Comparison of ENCODE assay signal across 8 cellular contexts in the genomic region with DNA sequence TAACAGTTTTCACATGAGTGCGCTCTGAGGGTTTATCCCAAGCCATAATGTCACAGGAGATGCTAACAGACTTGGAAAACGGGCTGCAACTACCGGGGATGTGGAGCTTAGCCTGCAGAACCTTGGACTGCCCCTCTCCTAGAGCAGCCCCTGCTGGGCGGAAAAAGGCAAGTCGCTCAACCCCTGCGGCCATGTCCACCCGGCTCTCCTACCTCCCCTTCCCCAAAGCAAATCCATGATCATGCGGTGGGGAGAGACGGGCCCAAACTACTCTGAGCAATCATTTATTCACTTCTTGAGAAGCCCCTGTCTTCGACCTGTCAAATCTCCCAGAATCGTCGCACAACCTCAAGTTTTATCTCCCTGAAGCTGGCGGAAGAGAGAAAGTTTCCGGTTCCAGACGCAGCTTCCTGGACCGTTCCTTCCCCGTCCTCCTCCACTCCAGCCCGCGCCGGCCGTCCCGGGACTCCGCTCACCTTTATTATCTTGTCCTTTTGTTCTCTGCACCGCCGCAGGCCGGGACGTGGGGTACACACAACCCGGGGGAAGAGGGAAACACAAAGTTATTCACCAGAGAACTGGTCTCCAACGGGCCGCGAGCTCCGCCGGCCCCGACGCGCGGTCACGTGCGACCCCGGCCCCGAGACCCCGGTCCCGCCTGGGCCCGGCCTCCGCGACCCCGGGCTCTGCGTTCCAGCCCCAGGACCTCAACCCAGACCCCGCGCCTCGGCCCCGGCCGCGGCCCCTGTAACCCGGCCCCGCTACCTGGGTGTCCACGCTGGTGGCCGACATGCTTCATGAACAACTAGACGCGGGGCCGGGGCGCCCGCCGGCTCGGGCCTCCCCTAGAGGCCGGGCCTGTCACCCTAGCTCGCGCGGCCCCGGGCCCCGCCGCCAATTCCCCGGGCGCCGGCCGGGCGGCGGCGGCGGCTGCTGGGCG. TPM values are rescaled to one million over a fixed set of nuclear protein-coding genes. Genes with fewer than 3 reads are reported as not detected.
DNase-seq lines count a peak whose midpoint lies in the region; ATAC-seq, FAIRE-seq and TF ChIP-seq lines count a peak whose summit lies in the region.

No MANE protein-coding gene starts in this region.

- no peak for TF ChIP-seq POLR2A in GM12891 (IDR thresholded peaks at IDR 0.05; ENCODE audit: low read depth, low read length)
- no peak for TF ChIP-seq POLR2A in suprapubic skin (IDR thresholded peaks at IDR 0.05)

- H3K36me3 ChIP-seq in liver (ENCODE audit: control insufficient read depth in 4 of 4, insufficient read depth in 3 of 4, low read depth in 1 of 4, low read length in 3 of 4) (peaks cover 3 to 29% (median 19%) of the 10 kb centered on the region in 4 donors), suprapubic skin (peaks cover 35% of the 10 kb centered on the region)

- H3K27me3 ChIP-seq in liver (ENCODE audit: control insufficient read depth in 4 of 4, insufficient read depth in 4 of 4, low read length in 3 of 4) (no peaks in the 10 kb centered on the region), suprapubic skin (peaks cover 5% of the 10 kb centered on the region)

- H3K4me1 ChIP-seq in liver (ENCODE audit: control insufficient read depth in 4 of 4, insufficient read depth in 4 of 4, low read length in 3 of 4) (peaks cover 6 to 32% (median 25%) of the 10 kb centered on the region in 4 donors), suprapubic skin (peaks cover 49% of the 10 kb centered on the region)

- H3K4me3 ChIP-seq in liver (ENCODE audit: low read depth in 1 of 3, low read length in 3 of 3) (peak overlapping the region; percentile 65 to 95 (median 93)), suprapubic skin (peak overlapping the region; percentile 98)

- FAIRE-seq in GM12891 (lab: Jason Lieb, UNC), result peak; percentile 45

- DNase-seq in AML-193 (lab: John Stamatoyannopoulos, UW) (peak; percentile 16 to 31), GM12891 (ENCODE audit: insufficient read length, low spot score) (no peak), RKO (ENCODE audit: low spot score) (peak; percentile 84), cerebellar cortex (ENCODE audit: low spot score) (peak; percentile 48), suprapubic skin (ENCODE audit: low spot score in 2 of 2) (no peak)

- H3K27ac ChIP-seq in liver (ENCODE audit: low read depth in 1 of 2, low read length in 2 of 2), result peak overlapping the region; percentile 39 to 51
- peak overlapping the region; percentile 85 for H3K27ac ChIP-seq in suprapubic skin

- ATAC-seq in HG03108 (IDR thresholded peaks at IDR 0.05; ENCODE audit: unreplicated experiment) (peak; percentile 5), HG02571 (IDR thresholded peaks at IDR 0.05; ENCODE audit: unreplicated experiment) (no peak)

- peak overlapping the region; percentile 74 to 88 for H3K9ac ChIP-seq in liver (ENCODE audit: low read depth in 1 of 2, low read length in 2 of 2)

- WGBS in liver, result 2% methylated on average over 81 of the region's 81 CpGs
- WGBS in suprapubic skin, result 3% methylated on average over 48 of the region's 81 CpGs

- no peaks in the 10 kb centered on the region for H3K9me3 ChIP-seq in liver (ENCODE audit: control insufficient read depth in 4 of 4, low read length in 3 of 4)
- H3K9me3 ChIP-seq in suprapubic skin, result no peaks in the 10 kb centered on the region

- no peak for TF ChIP-seq EP300 in suprapubic skin (IDR thresholded peaks at IDR 0.05)

- peak in 1 of 2 donors; percentile 47 for TF ChIP-seq RAD21 in liver (IDR thresholded peaks at IDR 0.05)

- TF ChIP-seq CTCF in liver (IDR thresholded peaks at IDR 0.05; ENCODE audit: low read depth, low read length, missing input control), result peak; percentile 31
- no peak for TF ChIP-seq CTCF in suprapubic skin (IDR thresholded peaks at IDR 0.05)

TF ChIP-seq in GM12891, 5 proteins besides CTCF, POLR2A, EP300 and RAD21:
- TF ChIP-seq POLR2AphosphoS5 (IDR thresholded peaks at IDR 0.05; ENCODE audit: low read depth, low read length) (0 out of 2 replicates have a peak, but pooled peaks have one; percentile 24), POU2F2 (IDR thresholded peaks at IDR 0.05; ENCODE audit: low read depth, low read length) (no peak)
TF ChIP-seq in GM12891: peak in this region for 1.

TF ChIP-seq in liver, 16 proteins besides CTCF, POLR2A, EP300 and RAD21:
- TF ChIP-seq FOXA1 (IDR thresholded peaks at IDR 0.05), result no peak
- TF ChIP-seq EGR1 (IDR thresholded peaks at IDR 0.05; ENCODE audit: low read depth in 2 of 2), result no peak
- peak in 1 of 2 donors; percentile 53 for TF ChIP-seq HNF4A (conservative IDR thresholded peaks at IDR 0.05)
- TF ChIP-seq YY1 (IDR thresholded peaks at IDR 0.05), result peak; percentile 29
- no peak for TF ChIP-seq RXRA (IDR thresholded peaks at IDR 0.05)
- TF ChIP-seq, protein P1, sequence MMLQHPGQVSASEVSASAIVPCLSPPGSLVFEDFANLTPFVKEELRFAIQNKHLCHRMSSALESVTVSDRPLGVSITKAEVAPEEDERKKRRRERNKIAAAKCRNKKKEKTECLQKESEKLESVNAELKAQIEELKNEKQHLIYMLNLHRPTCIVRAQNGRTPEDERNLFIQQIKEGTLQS (IDR thresholded peaks at IDR 0.05), result no peak
- TF ChIP-seq, protein P2, sequence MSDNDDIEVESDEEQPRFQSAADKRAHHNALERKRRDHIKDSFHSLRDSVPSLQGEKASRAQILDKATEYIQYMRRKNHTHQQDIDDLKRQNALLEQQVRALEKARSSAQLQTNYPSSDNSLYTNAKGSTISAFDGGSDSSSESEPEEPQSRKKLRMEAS (IDR thresholded peaks at IDR 0.05), result no peak
- no peak for TF ChIP-seq GABPA (IDR thresholded peaks at IDR 0.05 in 1 of 2, conservative IDR thresholded peaks at IDR 0.05 in 1 of 2)
- no peak for TF ChIP-seq FOXA2 (IDR thresholded peaks at IDR 0.05)

RNA-seq across cellular contexts. Expression of a gene that starts 0.6 kb away (rescaled TPM):
- polyA plus RNA-seq in GM12891 (2012; ENCODE audit: low read depth, missing spikeins), result 15.7 TPM
- total RNA-seq in liver (10 to 100 TPM; 13.7 to 19.5 TPM), suprapubic skin (10 to 100 TPM; 32.7 to 40.6 (median 34.0) TPM)
- 10 to 100 TPM in 1 of 2 donors, 1 to 10 TPM in 1; 6.8 to 16.2 TPM for polyA plus RNA-seq in liver

RNA-seq across cellular contexts. Expression of a gene that starts 20.3 kb away (rescaled TPM):
- polyA plus RNA-seq in GM12891 (2012; ENCODE audit: low read depth, missing spikeins), result 0.06 TPM
- under 1 TPM in 1 of 2 donors, not detected in 1; 0.23 TPM for total RNA-seq in liver
- polyA plus RNA-seq in liver, result not detected
- total RNA-seq in suprapubic skin, result 1 to 10 TPM in 3 of 4 donors, under 1 TPM in 1; 0.49 to 3.0 (median 1.7) TPM

RNA-seq across cellular contexts. Expression of a gene that starts 38.9 kb away (rescaled TPM):
- not detected for polyA plus RNA-seq in GM12891 (2012; ENCODE audit: low read depth, missing spikeins)
- under 1 TPM in 1 of 2 donors, not detected in 1; 0.05 TPM for total RNA-seq in liver
- not detected for polyA plus RNA-seq in liver
- total RNA-seq in suprapubic skin, result under 1 TPM in 1 of 4 donors, not detected in 3; 0.42 TPM

RNA-seq across cellular contexts. Expression of a gene that starts 57.2 kb away (rescaled TPM):
- polyA plus RNA-seq in GM12891 (2012; ENCODE audit: low read depth, missing spikeins), result 36.5 TPM
- total RNA-seq in liver (10 to 100 TPM; 18.3 to 29.7 TPM), suprapubic skin (10 to 100 TPM; 38.6 to 84.9 (median 43.4) TPM)
- 10 to 100 TPM; 11.2 to 25.4 TPM for polyA plus RNA-seq in liver

Comparison
In these comparisons a context has a peak if more than half of its experiments do, and no peak if none do; other contexts are left out.
1. DNase-seq: peak in AML-193 (2 of 2), RKO (single experiment) and cerebellar cortex (single experiment); none in GM12891 (single experiment) and suprapubic skin (0 of 2).